ENCODE assay signal across 19 cellular contexts in genomic region chr19:32936065-32936464, GRCh38. TPM values are rescaled to one million over a fixed set of nuclear protein-coding genes. Genes with fewer than 3 reads are reported as not detected.
DNase-seq lines count a peak whose midpoint lies in the region; ATAC-seq, FAIRE-seq and TF ChIP-seq lines count a peak whose summit lies in the region.
"Had no signal": no experiment of that assay in that cellular context is flagged by ENCODE, and none has a peak within 500 bp of the region (broad histone marks: within the 10 kb centered on the region; RNA-seq: fewer than 3 reads in every experiment).

No MANE protein-coding gene starts in this region.

- intact Hi-C loops in Panc1 (cut with micrococcal nuclease; ENCODE audit: unreplicated experiment): no loop called here
- intact Hi-C loops in CD8-positive, alpha-beta T cell (cut with DNase I, micrococcal nuclease): no loop called here
- intact Hi-C loops in ovary (cut with DNase I): no loop called here

- no peaks in the 10 kb centered on the region for H3K27me3 Mint-ChIP-seq in CD8-positive, alpha-beta T cell (ENCODE audit: low read depth)
- H3K27me3 Mint-ChIP-seq: CD4-positive, alpha-beta memory T cell had no signal

- TF ChIP-seq POLR2A in A549 (IDR thresholded peaks at IDR 0.05; ENCODE audit: low read length) (no peak), ovary (IDR thresholded peaks at IDR 0.05) (no peak)

- H3K9me3 Mint-ChIP-seq in stimulated activated effector memory CD8-positive, alpha-beta T cell treated with anti-CD3 and anti-CD28 coated beads, Interleukin-12 subunit alpha, Interleukin-12 subunit beta, amount 100 ng/mL, for 72 hours: no peaks in the 10 kb centered on the region
- H3K9me3 Mint-ChIP-seq in CD8-positive, alpha-beta T cell: no peaks in the 10 kb centered on the region
- H3K9me3 Mint-ChIP-seq: CD4-positive, alpha-beta memory T cell; GM23338; H9; HFFc6 had no signal

- no peak for FAIRE-seq in A549 (lab: Jason Lieb, UNC)
- FAIRE-seq: G401.6, GM12892, GM19239 had no signal

- H3K4me2 ChIP-seq in A549: no peak overlapping the region
- H3K4me2 ChIP-seq: GM23338 had no signal

- TF ChIP-seq EP300 in A549 (IDR thresholded peaks at IDR 0.05): no peak
- no peak for TF ChIP-seq EP300 in ovary (IDR thresholded peaks at IDR 0.05)

- no peaks in the 10 kb centered on the region for H3K36me3 ChIP-seq in Panc1 (ENCODE audit: control insufficient read depth, insufficient read depth, low read length)
- peaks cover 2% of the 10 kb centered on the region for H3K36me3 ChIP-seq in CD8-positive, alpha-beta T cell (ENCODE audit: insufficient read depth, low read length)
- no peaks in the 10 kb centered on the region for H3K36me3 ChIP-seq in ovary

- H3K4me3 ChIP-seq in A549 (no peak overlapping the region), Panc1 (ENCODE audit: low read depth in 2 of 2, low read length in 2 of 2) (no peak overlapping the region), ovary (no peak overlapping the region)
- H3K4me3 ChIP-seq in CD8-positive, alpha-beta T cell (ENCODE audit: low read depth, low read length): no peak overlapping the region
- H3K4me3 ChIP-seq: GM23338 had no signal

- H3K27me3 ChIP-seq in Panc1 (ENCODE audit: control insufficient read depth, insufficient read depth, low read length) (no peaks in the 10 kb centered on the region), ovary (no peaks in the 10 kb centered on the region)
- H3K27me3 ChIP-seq in CD8-positive, alpha-beta T cell (ENCODE audit: insufficient read depth, low read length): no peaks in the 10 kb centered on the region

- no peak for TF ChIP-seq RAD21 in A549 (conservative IDR thresholded peaks at IDR 0.05 in 1 of 2, IDR thresholded peaks at IDR 0.05 in 1 of 2)

- H3K4me3 Mint-ChIP-seq in stimulated activated effector memory CD8-positive, alpha-beta T cell treated with anti-CD3 and anti-CD28 coated beads, Interleukin-12 subunit alpha, Interleukin-12 subunit beta, amount 100 ng/mL, for 72 hours: no peak overlapping the region
- no peak overlapping the region for H3K4me3 Mint-ChIP-seq in CD8-positive, alpha-beta T cell
- H3K4me3 Mint-ChIP-seq: CD4-positive, alpha-beta memory T cell; GM23338; H9; HFFc6 had no signal

- peaks cover 8% of the 10 kb centered on the region for H3K4me1 Mint-ChIP-seq in stimulated activated effector memory CD8-positive, alpha-beta T cell treated with anti-CD3 and anti-CD28 coated beads, Interleukin-12 subunit alpha, Interleukin-12 subunit beta, amount 100 ng/mL, for 72 hours
- no peaks in the 10 kb centered on the region for H3K4me1 Mint-ChIP-seq in CD8-positive, alpha-beta T cell (ENCODE audit: low read depth)
- H3K4me1 Mint-ChIP-seq: CD4-positive, alpha-beta memory T cell; GM23338; H9 had no signal

- no peaks in the 10 kb centered on the region for H3K4me1 ChIP-seq in A549
- H3K4me1 ChIP-seq in Panc1 (ENCODE audit: control insufficient read depth, insufficient read depth, low read length): no peaks in the 10 kb centered on the region
- no peaks in the 10 kb centered on the region for H3K4me1 ChIP-seq in CD8-positive, alpha-beta T cell (ENCODE audit: insufficient read depth, low read length)
- H3K4me1 ChIP-seq in ovary (ENCODE audit: insufficient read depth): no peaks in the 10 kb centered on the region
- H3K4me1 ChIP-seq: Caco-2 had no signal

- H3K36me3 Mint-ChIP-seq in stimulated activated effector memory CD8-positive, alpha-beta T cell treated with anti-CD3 and anti-CD28 coated beads, Interleukin-12 subunit alpha, Interleukin-12 subunit beta, amount 100 ng/mL, for 72 hours: peaks cover 26% of the 10 kb centered on the region
- peaks cover 42% of the 10 kb centered on the region for H3K36me3 Mint-ChIP-seq in CD8-positive, alpha-beta T cell

- H3K9me3 ChIP-seq in A549 (no peaks in the 10 kb centered on the region), Panc1 (ENCODE audit: control insufficient read depth, insufficient read depth, low read depth, low read length) (no peaks in the 10 kb centered on the region), ovary (no peaks in the 10 kb centered on the region)
- H3K9me3 ChIP-seq in CD8-positive, alpha-beta T cell (ENCODE audit: low read length): no peaks in the 10 kb centered on the region
- H3K9me3 ChIP-seq: Caco-2 had no signal

- peak; percentile 25 to 51; a peak in 3 of 6 replicates for ATAC-seq in A549
- peak; percentile 46; the same call in 1 of the 2 replicates for ATAC-seq in Panc1
- ATAC-seq in stimulated activated effector memory CD8-positive, alpha-beta T cell treated with anti-CD3 and anti-CD28 coated beads, Interleukin-12 subunit alpha, Interleukin-12 subunit beta, amount 100 ng/mL, for 72 hours: peak; percentile 11
- ATAC-seq in CD8-positive, alpha-beta T cell: no peak
- ATAC-seq: GM23338, HCT116 had no signal

- CTCF ChIA-PET in A549 (lab: Yijun Ruan, JAX) (interaction anchor here (1.5 to 2.1 kb wide), 3 partner anchors 11 to 40 kb away, joined by 6 to 9 read pairs (median 6); no protein-coding TSS in a partner anchor), Panc1 (lab: Charles Lee) (no interaction called here)
- CTCF ChIA-PET in CD8-positive, alpha-beta T cell (lab: Charles Lee): no interaction called here

- TF ChIP-seq CTCF in A549 (IDR thresholded peaks at IDR 0.05): no peak
- TF ChIP-seq CTCF in Panc1 (IDR thresholded peaks at IDR 0.05): no peak
- TF ChIP-seq CTCF in CD8-positive, alpha-beta T cell (IDR thresholded peaks at IDR 0.05): no peak
- no peak for TF ChIP-seq CTCF in ovary (IDR thresholded peaks at IDR 0.05)

- in situ Hi-C loops in Panc1 (cut with HindIII; ENCODE audit: low pct_unique_long_range_greater_than_20kb, low sequenced_read_pairs): no loop called here

- POLR2A ChIA-PET in A549 (lab: Yijun Ruan, JAX): no interaction called here
- POLR2A ChIA-PET in Panc1 (lab: Charles Lee): no interaction called here
- POLR2A ChIA-PET in CD8-positive, alpha-beta T cell (lab: Charles Lee): no interaction called here

- DNase-seq in A549 (ENCODE audit: low read depth in 1 of 2, low spot score in 1 of 2) (no peak), Panc1 (ENCODE audit: low read depth, low spot score) (no peak), NCI-H526 treated with DMSO at 0.1 percent for 48 hours (lab: John Stamatoyannopoulos, UW) (no peak), ovary (no peak)
- DNase-seq in stimulated activated effector memory CD8-positive, alpha-beta T cell treated with anti-CD3 and anti-CD28 coated beads, Interleukin-12 subunit alpha, Interleukin-12 subunit beta, amount 100 ng/mL, for 72 hours (ENCODE audit: low spot score in 2 of 2): no peak
- DNase-seq in CD8-positive, alpha-beta T cell: no peak
- DNase-seq: 8988T; C1 segment of cervical spinal cord; Caco-2; CD4-positive, alpha-beta memory T cell; DMS153; DND-41; H9; HFFc6 had no signal

- 91% methylated on average over 8 of the region's 8 CpGs for WGBS in A549 (ENCODE audit: missing lambda C conversion rate)
- 94 to 97% (median 95%) methylated on average over 7 to 8 of the region's 8 CpGs for WGBS in ovary, 3 donors

- H3K27ac ChIP-seq in A549: no peak overlapping the region
- no peak overlapping the region for H3K27ac ChIP-seq in Panc1 (ENCODE audit: low read length)
- no peak overlapping the region for H3K27ac ChIP-seq in CD8-positive, alpha-beta T cell (ENCODE audit: low read depth, low read length)
- H3K27ac ChIP-seq in ovary: no peak overlapping the region

- BruUV-seq in Panc1 (replicated peaks; lab: Mats Ljungman, UMichigan): no TSS peak

- H3K27ac Mint-ChIP-seq in stimulated activated effector memory CD8-positive, alpha-beta T cell treated with anti-CD3 and anti-CD28 coated beads, Interleukin-12 subunit alpha, Interleukin-12 subunit beta, amount 100 ng/mL, for 72 hours: no peak overlapping the region
- H3K27ac Mint-ChIP-seq in CD8-positive, alpha-beta T cell: no peak overlapping the region
- H3K27ac Mint-ChIP-seq: GM23338, HFFc6 had no signal

TF ChIP-seq in A549, 52 proteins besides CTCF, POLR2A, EP300 and RAD21 (continues in another document):
- TF ChIP-seq MAFK (IDR thresholded peaks at IDR 0.05; ENCODE audit: partially characterized antibody) (no peak), MYC (IDR thresholded peaks at IDR 0.05; ENCODE audit: borderline replicate concordance, low read length) (no peak), BHLHE40 (IDR thresholded peaks at IDR 0.05; ENCODE audit: low read depth, low read length) (no peak), MAX (IDR thresholded peaks at IDR 0.05) (no peak), HDAC2 (IDR thresholded peaks at IDR 0.05) (no peak)
- TF ChIP-seq, protein P1, sequence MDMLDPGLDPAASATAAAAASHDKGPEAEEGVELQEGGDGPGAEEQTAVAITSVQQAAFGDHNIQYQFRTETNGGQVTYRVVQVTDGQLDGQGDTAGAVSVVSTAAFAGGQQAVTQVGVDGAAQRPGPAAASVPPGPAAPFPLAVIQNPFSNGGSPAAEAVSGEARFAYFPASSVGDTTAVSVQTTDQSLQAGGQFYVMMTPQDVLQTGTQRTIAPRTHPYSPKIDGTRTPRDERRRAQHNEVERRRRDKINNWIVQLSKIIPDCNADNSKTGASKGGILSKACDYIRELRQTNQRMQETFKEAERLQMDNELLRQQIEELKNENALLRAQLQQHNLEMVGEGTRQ (IDR thresholded peaks at IDR 0.05): no peak

RNA-seq across cellular contexts. Expression of gene CEP89, which starts 35.7 kb away (rescaled TPM):
- polyA plus RNA-seq in A549 (2011; rRNA removed) (31.5 and 45.3 TPM in 2 replicates), A549 (2017; fragmentation: RNase III; extraction: RNeasy Plus Mini Kit Qiagen cat#74134 plus additional on column Dnase treatment) (38.4 to 42.2 TPM (median 41.3 TPM) in 3 replicates), ovary (10 to 100 TPM; 15.5 to 22.2 TPM)
- 41.5 and 44.3 TPM in 2 replicates for polyA plus RNA-seq in A549 (2012; cell fraction: cytosol; rRNA removed)
- 50.8 and 61.9 TPM in 2 replicates for polyA plus RNA-seq in A549 (2012; cell fraction: nucleus; rRNA removed)
- polyA minus RNA-seq in A549 (2011; rRNA and poly(A)+ RNA removed): 65.3 and 74.0 TPM in 2 replicates
- total RNA-seq in Panc1 (2021; ENCODE audit: unreplicated experiment) (39.9 TPM), ovary (10 to 100 TPM; 13.0 to 28.3 (median 24.5) TPM)
- polyA plus RNA-seq in Panc1 (2012; ENCODE audit: insufficient read length): 31.0 TPM
- total RNA-seq in CD8-positive, alpha-beta T cell: 1 to 10 TPM; 3.0 to 5.5 TPM

RNA-seq across cellular contexts. Expression of gene FAAP24, which starts 36.0 kb away (rescaled TPM):
- polyA plus RNA-seq in A549 (2011; rRNA removed): 14.4 and 15.9 TPM in 2 replicates
- 13.1 and 15.9 TPM in 2 replicates for polyA plus RNA-seq in A549 (2012; cell fraction: cytosol; rRNA removed)
- polyA plus RNA-seq in A549 (2012; cell fraction: nucleus; rRNA removed): 4.0 and 4.4 TPM in 2 replicates
- polyA plus RNA-seq in A549 (2017; fragmentation: RNase III; extraction: RNeasy Plus Mini Kit Qiagen cat#74134 plus additional on column Dnase treatment): 14.2 to 15.1 TPM (median 15.0 TPM) in 3 replicates
- polyA minus RNA-seq in A549 (2011; rRNA and poly(A)+ RNA removed): 10.1 and 14.6 TPM in 2 replicates
- 16.0 TPM for total RNA-seq in Panc1 (2021; ENCODE audit: unreplicated experiment)
- polyA plus RNA-seq in Panc1 (2012; ENCODE audit: insufficient read length): 10.7 TPM
- total RNA-seq in CD8-positive, alpha-beta T cell: 1 to 10 TPM in 1 of 2 experiments, under 1 TPM in 1; 0.69 to 1.2 TPM
- total RNA-seq in ovary: 1 to 10 TPM in 5 of 7 donors, under 1 TPM in 2; 0.57 to 2.7 (median 1.4) TPM
- polyA plus RNA-seq in ovary: 1 to 10 TPM; 2.1 to 2.3 TPM
